Comparison of ENCODE assay signal across 1 cellular context in genomic region chr4:66681962-66682361, GRCh38.
TF ChIP-seq lines count a peak whose summit lies in the region.

No MANE protein-coding gene starts in this region.

TF ChIP-seq in WTC11, 78 proteins besides CTCF, POLR2A, EP300 and RAD21 (continued from another document):
- TF ChIP-seq USF1 (CRISPR knock-in tag; IDR thresholded peaks at IDR 0.05): no peak
- TF ChIP-seq ZSCAN18 (CRISPR knock-in tag; IDR thresholded peaks at IDR 0.05): no peak
- no peak for TF ChIP-seq TP53 (CRISPR knock-in tag; IDR thresholded peaks at IDR 0.05)
- TF ChIP-seq ZNF671 (CRISPR knock-in tag; IDR thresholded peaks at IDR 0.05): no peak
- TF ChIP-seq TEAD4 (CRISPR knock-in tag; IDR thresholded peaks at IDR 0.05): no peak
